Comparison of ENCODE assay signal across 8 cellular contexts in genomic region chr11:47415091-47415854, GRCh38. TPM values are rescaled to one million over a fixed set of nuclear protein-coding genes. Genes with fewer than 3 reads are reported as not detected.
DNase-seq lines count a peak whose midpoint lies in the region; ATAC-seq lines count a peak whose summit lies in the region.
"Had no signal": no experiment of that assay in that cellular context is flagged by ENCODE, and none has a peak within 500 bp of the region (broad histone marks: within the 10 kb centered on the region; RNA-seq: fewer than 3 reads in every experiment).

No MANE protein-coding gene starts in this region.

- H3K27me3 Mint-ChIP-seq in stimulated activated naive CD8-positive, alpha-beta T cell treated with anti-CD3 and anti-CD28 coated beads, Interleukin-15, amount 100 ng/mL, for 72 hours: no peaks in the 10 kb centered on the region

- H3K9me3 ChIP-seq in mesodermal cell (ENCODE audit: control insufficient read depth, low read length): no peaks in the 10 kb centered on the region

- H3K4me3 Mint-ChIP-seq in stimulated activated naive CD8-positive, alpha-beta T cell treated with anti-CD3 and anti-CD28 coated beads, Interleukin-15, amount 100 ng/mL, for 72 hours: no peak overlapping the region

- WGBS in mesodermal cell (ENCODE audit: insufficient coverage in 2 of 2), 2 experiments: 87 to 91% methylated on average over 21 to 31 of the region's 31 CpGs

- DNase-seq in stimulated activated naive CD8-positive, alpha-beta T cell treated with anti-CD3 and anti-CD28 coated beads, Interleukin-15, amount 100 ng/mL, for 72 hours: no peak
- DNase-seq in stimulated activated naive CD8-positive, alpha-beta T cell treated with anti-CD3 and anti-CD28 coated beads, Interleukin-15, Interleukin-2, amounts not matched to agents 100 U/mL and 50 U/mL, for 24 hours: no peak
- DNase-seq in C1 segment of cervical spinal cord (lab: John Stamatoyannopoulos, UW): no peak
- DNase-seq: activated naive CD4-positive, alpha-beta T cell treated with Interleukin-2 at 50 U/mL for 16 hours had no signal

- peaks cover 85% of the 10 kb centered on the region for H3K36me3 ChIP-seq in mesodermal cell (ENCODE audit: control insufficient read depth, insufficient read depth, low read length)

- H3K27ac ChIP-seq in mesodermal cell (ENCODE audit: low read depth, low read length, severe bottlenecking): peak overlapping the region; percentile 73

- H3K4me1 ChIP-seq in mesodermal cell (ENCODE audit: control insufficient read depth, insufficient read depth, low read length, poor library complexity, severe bottlenecking): peaks cover 22% of the 10 kb centered on the region

- peak; percentile 11 for ATAC-seq in stimulated activated naive CD8-positive, alpha-beta T cell treated with anti-CD3 and anti-CD28 coated beads, Interleukin-15, amount 100 ng/mL, for 72 hours
- no peak for ATAC-seq in stimulated activated naive CD8-positive, alpha-beta T cell treated with anti-CD3 and anti-CD28 coated beads, Interleukin-15, Interleukin-2, amounts not matched to agents 100 U/mL and 50 U/mL, for 24 hours
- ATAC-seq in GM18867 (IDR thresholded peaks at IDR 0.05; ENCODE audit: unreplicated experiment): no peak
- no peak for ATAC-seq in HG02884 (IDR thresholded peaks at IDR 0.05; ENCODE audit: unreplicated experiment)

- H3K4me1 Mint-ChIP-seq in stimulated activated naive CD8-positive, alpha-beta T cell treated with anti-CD3 and anti-CD28 coated beads, Interleukin-15, amount 100 ng/mL, for 72 hours: peaks cover 30% of the 10 kb centered on the region

- H3K9me3 Mint-ChIP-seq in stimulated activated naive CD8-positive, alpha-beta T cell treated with anti-CD3 and anti-CD28 coated beads, Interleukin-15, amount 100 ng/mL, for 72 hours: no peaks in the 10 kb centered on the region

- no peak overlapping the region for H3K4me3 ChIP-seq in mesodermal cell (ENCODE audit: extremely low read depth, insufficient read depth, low read length, poor library complexity, severe bottlenecking)

- peak overlapping the region in 1 of 2 donors; percentile 75 for H3K27ac Mint-ChIP-seq in stimulated activated naive CD8-positive, alpha-beta T cell treated with anti-CD3 and anti-CD28 coated beads, Interleukin-15, amount 100 ng/mL, for 72 hours

RNA-seq across cellular contexts. Expression of gene SLC39A13, which starts 6.9 kb away (rescaled TPM):
- polyA plus RNA-seq in mesodermal cell (2013, experiment 1 of 2): 49.3 TPM
- polyA plus RNA-seq in mesodermal cell (2013, experiment 2 of 2): 39.5 TPM

RNA-seq across cellular contexts. Expression of gene PSMC3, which starts 11.0 kb away (rescaled TPM):
- 153 TPM for polyA plus RNA-seq in mesodermal cell (2013, experiment 1 of 2)
- polyA plus RNA-seq in mesodermal cell (2013, experiment 2 of 2): 143 TPM

RNA-seq across cellular contexts. Expression of gene RAPSN, which starts 33.7 kb away (rescaled TPM):
- not detected for polyA plus RNA-seq in mesodermal cell (2013, experiment 1 of 2)
- polyA plus RNA-seq in mesodermal cell (2013, experiment 2 of 2): not detected

RNA-seq across cellular contexts. Expression of gene SPI1, which starts 36.9 kb away (rescaled TPM):
- 0.33 TPM for polyA plus RNA-seq in mesodermal cell (2013, experiment 1 of 2)
- not detected for polyA plus RNA-seq in mesodermal cell (2013, experiment 2 of 2)
- polyA plus RNA-seq: BJ had no signal
